In the genomic region with DNA sequence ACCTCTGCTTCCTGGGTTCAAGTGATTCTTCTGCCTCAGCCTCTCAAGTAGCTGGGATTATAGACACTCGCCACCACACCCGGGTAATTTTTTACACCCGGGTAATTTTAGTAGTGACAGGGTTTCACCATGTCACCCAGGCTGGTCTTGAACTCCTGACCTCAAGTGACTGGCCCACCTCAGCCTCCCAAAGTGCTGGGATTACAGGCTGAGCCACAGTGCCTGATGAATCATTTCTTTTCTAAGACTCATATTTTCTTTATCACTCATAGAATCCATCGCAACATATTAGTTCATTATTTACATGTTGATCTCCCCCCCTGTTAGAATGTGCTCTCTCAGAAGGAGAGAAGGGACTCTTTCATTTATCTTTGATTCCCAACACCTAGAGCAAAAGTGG, we compare ENCODE assay signal across 15 cellular contexts.
"Had no signal": no experiment of that assay in that cellular context is flagged by ENCODE, and none has a peak within 500 bp of the region (broad histone marks: within the 10 kb centered on the region; RNA-seq: fewer than 3 reads in every experiment).

No MANE protein-coding gene starts in this region.

- H3K9me3 Mint-ChIP-seq: activated naive CD8-positive, alpha-beta T cell treated with anti-CD3 and anti-CD28 coated beads, Interleukin-2, amount 10 ng/mL, durations not matched to agents 7 days and 5 days; nephron had no signal

- H3K27ac Mint-ChIP-seq: activated CD8-positive, alpha-beta T cell treated with anti-CD3 and anti-CD28 coated beads, Interleukin-2, amount 10 ng/mL, durations not matched to agents 7 days and 5 days; activated naive CD8-positive, alpha-beta T cell treated with anti-CD3 and anti-CD28 coated beads, Interleukin-2, amount 10 ng/mL, durations not matched to agents 7 days and 5 days; nephron; progenitor cell of endocrine pancreas had no signal

- H3K4me3 Mint-ChIP-seq: activated CD8-positive, alpha-beta T cell treated with anti-CD3 and anti-CD28 coated beads, Interleukin-2, amount 10 ng/mL, durations not matched to agents 7 days and 5 days; activated naive CD8-positive, alpha-beta T cell treated with anti-CD3 and anti-CD28 coated beads, Interleukin-2, amount 10 ng/mL, durations not matched to agents 7 days and 5 days; nephron had no signal

- H3K4me1 ChIP-seq: left lung, testis had no signal

- H3K4me3 ChIP-seq: cardiac muscle cell, left lung, testis had no signal

- DNase-seq: activated CD8-positive, alpha-beta memory T cell treated with anti-CD3 and anti-CD28 coated beads, Interleukin-2, amount 50 U/mL, for 48 hours; activated CD8-positive, alpha-beta T cell treated with anti-CD3 and anti-CD28 coated beads, Interleukin-2, amount 10 ng/mL, durations not matched to agents 7 days and 5 days; activated naive CD8-positive, alpha-beta T cell treated with anti-CD3 and anti-CD28 coated beads, Interleukin-2, amount 10 ng/mL, durations not matched to agents 7 days and 5 days; aorta; hypothalamus; left lung; occipital lobe; stimulated activated CD4-positive, alpha-beta T cell treated with anti-CD3 and anti-CD28 coated beads, Interleukin-2, amount 100 ng/mL, for 48 hours; stimulated activated naive CD8-positive, alpha-beta T cell treated with anti-CD3 and anti-CD28 coated beads, Interleukin-15, Interleukin-2, amounts not matched to agents 100 U/mL and 50 U/mL, for 24 hours; testis had no signal

- H3K36me3 Mint-ChIP-seq: activated naive CD8-positive, alpha-beta T cell treated with anti-CD3 and anti-CD28 coated beads, Interleukin-2, amount 10 ng/mL, durations not matched to agents 7 days and 5 days had no signal

- ATAC-seq: activated CD8-positive, alpha-beta T cell treated with anti-CD3 and anti-CD28 coated beads, Interleukin-2, amount 10 ng/mL, durations not matched to agents 7 days and 5 days; left lung; sciatic nerve; stimulated activated naive CD8-positive, alpha-beta T cell treated with anti-CD3 and anti-CD28 coated beads, Interleukin-15, Interleukin-2, amounts not matched to agents 100 U/mL and 50 U/mL, for 24 hours had no signal

- H3K27me3 ChIP-seq: cardiac muscle cell, left lung, testis had no signal

- H3K4me1 Mint-ChIP-seq: activated naive CD8-positive, alpha-beta T cell treated with anti-CD3 and anti-CD28 coated beads, Interleukin-2, amount 10 ng/mL, durations not matched to agents 7 days and 5 days had no signal

- H3K27me3 Mint-ChIP-seq: activated naive CD8-positive, alpha-beta T cell treated with anti-CD3 and anti-CD28 coated beads, Interleukin-2, amount 10 ng/mL, durations not matched to agents 7 days and 5 days; progenitor cell of endocrine pancreas had no signal

- H3K36me3 ChIP-seq: cardiac muscle cell, left lung had no signal

- H3K27ac ChIP-seq: cardiac muscle cell, left lung, testis, VCaP had no signal
